8 cellular contexts compared by ENCODE assay signal in genomic region chr1:10960954-10961833, GRCh38. TPM values are rescaled to one million over a fixed set of nuclear protein-coding genes. Genes with fewer than 3 reads are reported as not detected.
DNase-seq lines count a peak whose midpoint lies in the region; ATAC-seq, FAIRE-seq and TF ChIP-seq lines count a peak whose summit lies in the region.

No MANE protein-coding gene starts in this region.

- no peak overlapping the region for H3K9ac ChIP-seq in BLaER1 treated with 17β-estradiol and CSF1 and Interleukin-3, amounts not matched to agents 10 nM and 100 nM
- H3K9ac ChIP-seq in GM23248, result no peak overlapping the region
- H3K9ac ChIP-seq in kidney (ENCODE audit: low read length in 2 of 2), result no peak overlapping the region

- DNase-seq in GM23248, result peak; percentile 75
- DNase-seq in NCI-H2107 (lab: John Stamatoyannopoulos, UW), result peak; percentile 79
- DNase-seq in bronchial epithelial cell (ENCODE audit: low read depth), result peak; percentile 38
- peak; percentile 93 for DNase-seq in kidney
- peak; percentile 84 for DNase-seq in stimulated activated CD4-positive, alpha-beta T cell treated with anti-CD3 and anti-CD28 coated beads, Interleukin-1b, Interleukin-23, amount 100 ng/mL, for 48 hours

- no peaks in the 10 kb centered on the region for H3F3A ChIP-seq in GM23248 (ENCODE audit: insufficient read depth)

- no peak overlapping the region for H3K27ac ChIP-seq in BLaER1 treated with 17β-estradiol and CSF1 and Interleukin-3, amounts not matched to agents 10 nM and 100 nM
- H3K27ac ChIP-seq in GM23248 (no peak overlapping the region), kidney (ENCODE audit: low read depth in 2 of 2, low read length in 2 of 2) (no peak overlapping the region)

- FAIRE-seq in bronchial epithelial cell (lab: Jason Lieb, UNC), result no peak
- FAIRE-seq in kidney (lab: Jason Lieb, UNC), result no peak

- H4K20me1 ChIP-seq in BLaER1 treated with 17β-estradiol and CSF1 and Interleukin-3, amounts not matched to agents 10 nM and 100 nM, result peaks cover 0 to 13% (median 0%) of the 10 kb centered on the region in 11 experiments; a peak in 1 of 22 replicates
- H4K20me1 ChIP-seq in GM23248 (ENCODE audit: insufficient read depth), result no peaks in the 10 kb centered on the region

- intact Hi-C loops in kidney (cut with DNase I), result no loop called here

- ATAC-seq in GM21447 (IDR thresholded peaks at IDR 0.05; ENCODE audit: unreplicated experiment), result no peak

- H3K4me3 ChIP-seq in BLaER1 treated with 17β-estradiol and CSF1 and Interleukin-3, amounts not matched to agents 10 nM and 100 nM, result no peak overlapping the region
- H3K4me3 ChIP-seq in GM23248, result no peak overlapping the region
- H3K4me3 ChIP-seq in WI38 (ENCODE audit: low read depth, low read length), result no peak overlapping the region
- no peak overlapping the region for H3K4me3 ChIP-seq in bronchial epithelial cell (ENCODE audit: low read depth, low read length)
- no peak overlapping the region for H3K4me3 ChIP-seq in kidney (ENCODE audit: low read length in 2 of 2)

- no peaks in the 10 kb centered on the region for H3K9me2 ChIP-seq in GM23248 (ENCODE audit: insufficient read depth)

- H3K4me2 ChIP-seq in BLaER1 treated with 17β-estradiol and CSF1 and Interleukin-3, amounts not matched to agents 10 nM and 100 nM, result peak overlapping the region; percentile 28 to 67 (median 50); a peak in 21 of 22 replicates
- no peak overlapping the region for H3K4me2 ChIP-seq in GM23248 (ENCODE audit: unreplicated experiment)

- H3K9me3 ChIP-seq in BLaER1 treated with 17β-estradiol and CSF1 and Interleukin-3, amounts not matched to agents 10 nM and 100 nM (replicated peaks in 1 of 11), result no peaks in the 10 kb centered on the region
- no peaks in the 10 kb centered on the region for H3K9me3 ChIP-seq in GM23248 (ENCODE audit: low read depth)
- no peaks in the 10 kb centered on the region for H3K9me3 ChIP-seq in kidney (ENCODE audit: control insufficient read depth in 1 of 2, low read length in 2 of 2)

- no peaks in the 10 kb centered on the region for H3K36me3 ChIP-seq in BLaER1 treated with 17β-estradiol and CSF1 and Interleukin-3, amounts not matched to agents 10 nM and 100 nM
- no peaks in the 10 kb centered on the region for H3K36me3 ChIP-seq in GM23248 (ENCODE audit: low read depth)
- no peaks in the 10 kb centered on the region for H3K36me3 ChIP-seq in bronchial epithelial cell (ENCODE audit: control insufficient read depth, insufficient read depth, low read length)
- H3K36me3 ChIP-seq in kidney (ENCODE audit: control insufficient read depth in 1 of 2, insufficient read depth in 2 of 2, low read length in 2 of 2), result no peaks in the 10 kb centered on the region

- in situ Hi-C loops in GM23248 (cut with MboI), result no loop called here

- peak; percentile 88 for TF ChIP-seq CTCF in WI38 (IDR thresholded peaks at IDR 0.05; ENCODE audit: low read depth, low read length)
- TF ChIP-seq CTCF in bronchial epithelial cell (IDR thresholded peaks at IDR 0.05; ENCODE audit: insufficient read depth, low read length, severe bottlenecking), result peak; percentile 93
- peak; percentile 79 for TF ChIP-seq CTCF in kidney (IDR thresholded peaks at IDR 0.05; ENCODE audit: borderline replicate concordance, extremely low read depth, insufficient read depth)

- peaks cover 52 to 71% (median 63%) of the 10 kb centered on the region in 10 experiments for H3K4me1 ChIP-seq in BLaER1 treated with 17β-estradiol and CSF1 and Interleukin-3, amounts not matched to agents 10 nM and 100 nM
- H3K4me1 ChIP-seq in GM23248 (ENCODE audit: insufficient read depth) (no peaks in the 10 kb centered on the region), kidney (ENCODE audit: control insufficient read depth in 1 of 2, insufficient read depth in 1 of 2, low read depth in 1 of 2, low read length in 2 of 2) (peaks cover 0 to 4% of the 10 kb centered on the region in 2 donors)

- H3K79me2 ChIP-seq in GM23248 (ENCODE audit: insufficient read depth), result no peaks in the 10 kb centered on the region

- 0 out of 2 replicates have a peak overlapping the region, but pooled peaks have one; percentile 41 for H2AFZ ChIP-seq in GM23248

- H3K27me3 ChIP-seq in BLaER1 treated with 17β-estradiol and CSF1 and Interleukin-3, amounts not matched to agents 10 nM and 100 nM, result no peaks in the 10 kb centered on the region
- H3K27me3 ChIP-seq in GM23248 (replicated peaks; ENCODE audit: insufficient read depth) (no peaks in the 10 kb centered on the region), bronchial epithelial cell (ENCODE audit: control insufficient read depth, insufficient read depth, low read length) (no peaks in the 10 kb centered on the region)

- 29 to 30% methylated on average over 23 to 29 of the region's 30 CpGs for WGBS in GM23248 (ENCODE audit: low coverage in 1 of 2, low lambda C conversion rate in 2 of 2, missing lambda C conversion rate in 2 of 2), 2 experiments

RNA-seq across cellular contexts. Expression of gene TARDBP, which starts 51.3 kb away (rescaled TPM):
- total RNA-seq in GM23248 (2014; rRNA removed; shearing (Covaris generic)), result 36.0 and 50.0 TPM in 2 replicates
- polyA plus RNA-seq in GM23248 (2016; fragmentation: Nextera tagmentation; extraction: Ambion mirVana) (128 TPM in 2 replicates), kidney (ENCODE audit: insufficient read depth, low read depth, low replicate concordance) (103 TPM)
- total RNA-seq in bronchial epithelial cell (79.0 and 99.9 TPM in 2 replicates), kidney (140 TPM)

Comparison
In these comparisons a context has a peak if more than half of its experiments do, and no peak if none do; other contexts are left out.
1. DNase-seq: peak in every context shown above with its lines; median percentile 93 in kidney; 84 in stimulated activated CD4-positive, alpha-beta T cell treated with anti-CD3 and anti-CD28 coated beads, Interleukin-1b, Interleukin-23, amount 100 ng/mL, for 48 hours; 79 in NCI-H2107; 75 in GM23248; 38 in bronchial epithelial cell.